Comparison of ENCODE assay signal across 8 cellular contexts in the genomic region with DNA sequence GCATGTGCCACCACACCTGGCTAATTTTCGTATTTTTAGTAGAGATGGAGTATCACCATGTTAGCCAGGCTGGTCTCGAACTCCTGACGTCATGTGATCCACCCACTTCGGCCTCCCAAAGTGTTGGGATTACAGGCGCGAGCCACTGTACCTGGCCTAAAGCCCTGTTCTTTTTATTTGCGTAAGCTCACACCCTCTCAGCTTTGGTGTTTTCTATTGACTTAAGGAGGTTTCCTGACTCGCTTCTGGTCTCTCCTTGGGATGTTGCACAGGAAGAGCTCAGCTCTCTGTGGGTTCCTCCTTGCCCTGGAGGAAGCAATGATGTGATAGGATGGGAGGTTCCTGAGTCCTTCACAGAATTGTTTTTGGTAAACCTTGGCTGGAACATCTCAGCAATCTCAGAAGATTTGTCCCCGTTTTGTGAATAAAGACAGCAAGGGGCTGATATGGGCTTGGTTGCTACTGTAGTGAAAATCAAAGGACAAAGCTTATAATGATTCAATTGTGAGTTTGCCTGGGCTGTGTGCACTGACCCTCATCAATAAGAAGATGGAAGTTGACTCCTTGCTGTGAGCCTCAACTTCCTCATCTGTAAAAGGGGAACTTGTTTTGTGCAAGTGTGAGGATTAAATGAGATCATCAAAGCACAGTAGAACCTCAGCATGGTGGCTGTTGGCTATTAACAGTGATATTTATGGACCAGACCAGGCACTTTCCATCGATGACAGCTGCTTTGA.
DNase-seq lines count a peak whose midpoint lies in the region; ATAC-seq and TF ChIP-seq lines count a peak whose summit lies in the region.

No MANE protein-coding gene starts in this region.

- no peaks in the 10 kb centered on the region for H3K36me3 ChIP-seq in OCI-LY1 (ENCODE audit: insufficient read depth, low read length)

- no peaks in the 10 kb centered on the region for H3K9me3 Mint-ChIP-seq in activated T-cell treated with anti-CD3 and anti-CD28 coated beads, Interleukin-2, amount 50 U/mL, for 24 hours
- H3K9me3 Mint-ChIP-seq in stimulated activated naive CD8-positive, alpha-beta T cell treated with anti-CD3 and anti-CD28 coated beads, Interleukin-15, amount 100 ng/mL, for 72 hours = no peaks in the 10 kb centered on the region

- H3K27ac ChIP-seq in OCI-LY1 (ENCODE audit: low read depth, low read length, poor library complexity, severe bottlenecking) = peak overlapping the region; percentile 79

- ATAC-seq in stimulated activated naive CD8-positive, alpha-beta T cell treated with anti-CD3 and anti-CD28 coated beads, Interleukin-15, amount 100 ng/mL, for 72 hours = no peak
- no peak for ATAC-seq in GM21367 (IDR thresholded peaks at IDR 0.05; ENCODE audit: unreplicated experiment)

- no peak overlapping the region for H3K9ac ChIP-seq in OCI-LY1 (ENCODE audit: low read length)

- no peak for DNase-seq in activated T-cell treated with anti-CD3 and anti-CD28 coated beads, Interleukin-2, amount 50 U/mL, for 24 hours
- DNase-seq in activated T-cell treated with anti-CD3 and anti-CD28 coated beads, Interleukin-2, amount 50 U/mL, for 48 hours = no peak
- DNase-seq in epithelial cell of esophagus (ENCODE audit: low read depth) (peak; percentile 66), DMS 273 (lab: John Stamatoyannopoulos, UW; ENCODE audit: unreplicated experiment) (no peak)
- DNase-seq in stimulated activated naive CD8-positive, alpha-beta T cell treated with anti-CD3 and anti-CD28 coated beads, Interleukin-15, amount 100 ng/mL, for 72 hours = no peak
- DNase-seq in activated CD8-positive, alpha-beta memory T cell treated with anti-CD3 and anti-CD28 coated beads, Interleukin-2, amount 50 U/mL, for 48 hours = no peak

- H3K9me2 ChIP-seq in OCI-LY1 (ENCODE audit: low read depth, low read length) = no peaks in the 10 kb centered on the region

- peaks cover 57% of the 10 kb centered on the region for H3K4me1 Mint-ChIP-seq in activated T-cell treated with anti-CD3 and anti-CD28 coated beads, Interleukin-2, amount 50 U/mL, for 24 hours (ENCODE audit: low read depth)
- peaks cover 70% of the 10 kb centered on the region for H3K4me1 Mint-ChIP-seq in stimulated activated naive CD8-positive, alpha-beta T cell treated with anti-CD3 and anti-CD28 coated beads, Interleukin-15, amount 100 ng/mL, for 72 hours

- no peaks in the 10 kb centered on the region for H3K9me3 ChIP-seq in OCI-LY1 (ENCODE audit: low read length)

- peaks cover 66% of the 10 kb centered on the region for H3K4me1 ChIP-seq in OCI-LY1 (ENCODE audit: insufficient read depth, low read length, severe bottlenecking)

- H3K4me3 Mint-ChIP-seq in activated T-cell treated with anti-CD3 and anti-CD28 coated beads, Interleukin-2, amount 50 U/mL, for 24 hours = peak overlapping the region; percentile 19
- H3K4me3 Mint-ChIP-seq in stimulated activated naive CD8-positive, alpha-beta T cell treated with anti-CD3 and anti-CD28 coated beads, Interleukin-15, amount 100 ng/mL, for 72 hours = peak overlapping the region; percentile 48 to 59

- no peak overlapping the region for H3K27ac Mint-ChIP-seq in activated T-cell treated with anti-CD3 and anti-CD28 coated beads, Interleukin-2, amount 50 U/mL, for 24 hours
- peak overlapping the region in 1 of 2 donors; percentile 90 for H3K27ac Mint-ChIP-seq in stimulated activated naive CD8-positive, alpha-beta T cell treated with anti-CD3 and anti-CD28 coated beads, Interleukin-15, amount 100 ng/mL, for 72 hours

- no peaks in the 10 kb centered on the region for H3K36me3 Mint-ChIP-seq in activated T-cell treated with anti-CD3 and anti-CD28 coated beads, Interleukin-2, amount 50 U/mL, for 24 hours (ENCODE audit: low read depth)

- H3K4me3 ChIP-seq in OCI-LY1 (ENCODE audit: low read depth, low read length, poor library complexity, severe bottlenecking) (no peak overlapping the region), epithelial cell of esophagus (ENCODE audit: low read length) (no peak overlapping the region)

- peak overlapping the region; percentile 21; the same call in 1 of the 2 replicates for H3K4me2 ChIP-seq in OCI-LY1 (ENCODE audit: low read length)

- no peak overlapping the region for H2AFZ ChIP-seq in OCI-LY1 (ENCODE audit: low read length)

- TF ChIP-seq CTCF in OCI-LY1 (IDR thresholded peaks at IDR 0.05; ENCODE audit: low read length) = no peak
- no peak for TF ChIP-seq CTCF in epithelial cell of esophagus (IDR thresholded peaks at IDR 0.05; ENCODE audit: insufficient read depth, low read depth, low read length, missing control alignments)

- no peaks in the 10 kb centered on the region for H3F3A ChIP-seq in OCI-LY1 (ENCODE audit: insufficient read depth, low read length)

- H3K27me3 ChIP-seq in OCI-LY1 (ENCODE audit: insufficient read depth, low read length) = no peaks in the 10 kb centered on the region

- no peaks in the 10 kb centered on the region for H4K20me1 ChIP-seq in OCI-LY1 (ENCODE audit: insufficient read depth, low read length)

- H3K79me2 ChIP-seq in OCI-LY1 (ENCODE audit: insufficient read depth, low read length) = no peaks in the 10 kb centered on the region

- peaks cover 23% of the 10 kb centered on the region for H3K27me3 Mint-ChIP-seq in activated T-cell treated with anti-CD3 and anti-CD28 coated beads, Interleukin-2, amount 50 U/mL, for 24 hours
- H3K27me3 Mint-ChIP-seq in stimulated activated naive CD8-positive, alpha-beta T cell treated with anti-CD3 and anti-CD28 coated beads, Interleukin-15, amount 100 ng/mL, for 72 hours = peaks cover 68% of the 10 kb centered on the region
